31 cellular contexts compared by ENCODE assay signal in genomic region chr12:57527184-57527583, GRCh38. TPM values are rescaled to one million over a fixed set of nuclear protein-coding genes. Genes with fewer than 3 reads are reported as not detected.
DNase-seq lines count a peak whose midpoint lies in the region; ATAC-seq and TF ChIP-seq lines count a peak whose summit lies in the region.
"Had no signal": no experiment of that assay in that cellular context is flagged by ENCODE, and none has a peak within 500 bp of the region (broad histone marks: within the 10 kb centered on the region; RNA-seq: fewer than 3 reads in every experiment).

No MANE protein-coding gene starts in this region.

- H3K4me3 Mint-ChIP-seq in activated CD4-positive, alpha-beta T cell treated with anti-CD3 and anti-CD28 coated beads for 36 hours = no peak overlapping the region
- H3K4me3 Mint-ChIP-seq: dendritic cell treated with granulocyte-macrophage colony-stimulating factor and Interleukin-4, amounts not matched to agents 40 ng/mL and 50 ng/mL, for 4 days; natural killer cell treated with Interleukin-12 subunit alpha and Interleukin-12 subunit beta and Interleukin-15 and Interleukin-18, amount 100 ng/mL, for 72 hours; stimulated activated naive CD8-positive, alpha-beta T cell treated with anti-CD3 and anti-CD28 coated beads, Interleukin-15, Interleukin-2, amounts not matched to agents 100 ng/mL and 50 ng/mL, for 24 hours had no signal

- no peak for DNase-seq in activated CD4-positive, alpha-beta T cell treated with anti-CD3 and anti-CD28 coated beads for 36 hours
- no peak for DNase-seq in activated CD4-positive, alpha-beta T cell treated with anti-CD3 and anti-CD28 coated beads, Interleukin-2, amount 50 U/mL, for 1 hour
- DNase-seq in DND-41 (no peak), adipocyte (ENCODE audit: low read depth) (no peak), trophoblast cell (no peak), HAP-1 (ENCODE audit: low spot score in 2 of 2) (no peak)
- no peak for DNase-seq in activated T-cell treated with anti-CD3 and anti-CD28 coated beads, Interleukin-2, amount 50 U/mL, for 48 hours
- DNase-seq: 8988T; activated CD4-positive, alpha-beta T cell treated with anti-CD3 and anti-CD28 coated beads, Interleukin-2, amount 50 U/mL, for 4 hours; activated gamma-delta T cell; AML-193; anterior cingulate cortex; caudate nucleus; COR-L47; DMS79 treated with DMSO at 0.1 percent for 48 hours; islet precursor cell; NCI-H1105; NCI-H2029; NCI-H526 treated with DMSO at 0.1 percent for 48 hours; right cardiac atrium; RPMI8226; SK-N-SH; stimulated activated CD4-positive, alpha-beta T cell treated with anti-CD3 and anti-CD28 coated beads, Interleukin-4, amount 100 ng/mL, for 4 hours; thyroid gland; WERI-Rb-1 had no signal

- H3K27me3 ChIP-seq in DND-41 (ENCODE audit: insufficient read depth, low read length, poor library complexity) (no peaks in the 10 kb centered on the region), adipocyte (replicated peaks; ENCODE audit: control insufficient read depth, insufficient read depth, low read length) (no peaks in the 10 kb centered on the region), neutrophil (no peaks in the 10 kb centered on the region), trophoblast cell (ENCODE audit: insufficient read depth, low read length) (no peaks in the 10 kb centered on the region), HAP-1 (ENCODE audit: low read depth) (no peaks in the 10 kb centered on the region)
- H3K27me3 ChIP-seq: thyroid gland had no signal

- H3K36me3 Mint-ChIP-seq in activated CD4-positive, alpha-beta T cell treated with anti-CD3 and anti-CD28 coated beads for 36 hours (ENCODE audit: low read depth) = peaks cover 43% of the 10 kb centered on the region

- in situ Hi-C loops in HAP-1 (cut with MboI; ENCODE audit: low sequenced_read_pairs) = no loop called here

- H3K79me2 ChIP-seq in DND-41 (ENCODE audit: insufficient read depth, low read length) = peaks cover 50% of the 10 kb centered on the region
- peaks cover 13% of the 10 kb centered on the region for H3K79me2 ChIP-seq in trophoblast cell (ENCODE audit: control insufficient read depth, insufficient read depth, low read length, poor library complexity)

- peaks cover 24% of the 10 kb centered on the region for H3K4me1 Mint-ChIP-seq in activated CD4-positive, alpha-beta T cell treated with anti-CD3 and anti-CD28 coated beads for 36 hours

- no peaks in the 10 kb centered on the region for H3K9me3 Mint-ChIP-seq in activated CD4-positive, alpha-beta T cell treated with anti-CD3 and anti-CD28 coated beads for 36 hours (ENCODE audit: low read depth)
- H3K9me3 Mint-ChIP-seq: dendritic cell treated with granulocyte-macrophage colony-stimulating factor and Interleukin-4, amounts not matched to agents 40 ng/mL and 50 ng/mL, for 4 days; natural killer cell treated with Interleukin-12 subunit alpha and Interleukin-12 subunit beta and Interleukin-15 and Interleukin-18, amount 100 ng/mL, for 72 hours; stimulated activated naive CD8-positive, alpha-beta T cell treated with anti-CD3 and anti-CD28 coated beads, Interleukin-15, Interleukin-2, amounts not matched to agents 100 ng/mL and 50 ng/mL, for 24 hours had no signal

- H3K9ac ChIP-seq in DND-41 (ENCODE audit: low read depth, low read length) (no peak overlapping the region), adipocyte (ENCODE audit: low read length) (peak overlapping the region; percentile 30), trophoblast cell (ENCODE audit: low read length) (no peak overlapping the region)
- H3K9ac ChIP-seq: parathyroid adenoma, SK-N-SH had no signal

- H3K79me1 ChIP-seq in trophoblast cell (ENCODE audit: low read length) = peaks cover 12% of the 10 kb centered on the region

- H2BK120ac ChIP-seq in trophoblast cell (ENCODE audit: insufficient read depth, low read length, poor library complexity) = no peak overlapping the region

- H2AK5ac ChIP-seq in trophoblast cell (ENCODE audit: low read length) = no peak overlapping the region

- H3K36me3 ChIP-seq in DND-41 (ENCODE audit: insufficient read depth, low read length) (peaks cover 85% of the 10 kb centered on the region), adipocyte (ENCODE audit: control insufficient read depth, insufficient read depth, low read length, severe bottlenecking) (peaks cover 78% of the 10 kb centered on the region), neutrophil (peaks cover 82% of the 10 kb centered on the region), trophoblast cell (ENCODE audit: control insufficient read depth in 1 of 2, insufficient read depth in 2 of 2, low read length in 2 of 2) (peaks cover 67 to 77% of the 10 kb centered on the region in 2 experiments), HAP-1 (replicated peaks) (peaks cover 72% of the 10 kb centered on the region)

- no CpG with 5 or more reads among the region's 5 CpGs for WGBS in trophoblast cell (ENCODE audit: extremely low coverage, insufficient coverage, insufficient read length)

- H4K12ac ChIP-seq in trophoblast cell (ENCODE audit: low read depth, low read length) = no peak overlapping the region

- H2AFZ ChIP-seq in DND-41 (ENCODE audit: low read depth, low read length) (no peak overlapping the region), trophoblast cell (ENCODE audit: insufficient read depth, low read length, poor library complexity) (no peak overlapping the region)
- H2AFZ ChIP-seq: parathyroid adenoma had no signal

- H3K23ac ChIP-seq in trophoblast cell (ENCODE audit: low read length) = no peak overlapping the region

- no peak overlapping the region for H3K27ac ChIP-seq in DND-41 (ENCODE audit: low read length)
- H3K27ac ChIP-seq in neutrophil = peak overlapping the region; percentile 100
- no peak overlapping the region for H3K27ac ChIP-seq in trophoblast cell (ENCODE audit: low read depth, low read length)
- H3K27ac ChIP-seq: HL-60, parathyroid adenoma, thyroid gland, WERI-Rb-1 had no signal

- H3K27me3 Mint-ChIP-seq in activated CD4-positive, alpha-beta T cell treated with anti-CD3 and anti-CD28 coated beads for 36 hours = no peaks in the 10 kb centered on the region
- H3K27me3 Mint-ChIP-seq: dendritic cell treated with granulocyte-macrophage colony-stimulating factor and Interleukin-4, amounts not matched to agents 40 ng/mL and 50 ng/mL, for 4 days; natural killer cell treated with Interleukin-12 subunit alpha and Interleukin-12 subunit beta and Interleukin-15 and Interleukin-18, amount 100 ng/mL, for 72 hours; stimulated activated naive CD8-positive, alpha-beta T cell treated with anti-CD3 and anti-CD28 coated beads, Interleukin-15, Interleukin-2, amounts not matched to agents 100 ng/mL and 50 ng/mL, for 24 hours had no signal

- CTCF ChIA-PET in activated CD4-positive, alpha-beta T cell treated with anti-CD3 and anti-CD28 coated beads for 36 hours (lab: Charles Lee) = no interaction called here

- no peak overlapping the region for H4K8ac ChIP-seq in trophoblast cell (ENCODE audit: low read depth, low read length)

- ATAC-seq in activated CD4-positive, alpha-beta T cell treated with anti-CD3 and anti-CD28 coated beads for 36 hours = no peak
- no peak for ATAC-seq in DND-41 (ENCODE audit: insufficient read depth, low read depth)
- ATAC-seq: natural killer cell treated with Interleukin-12 subunit alpha and Interleukin-12 subunit beta and Interleukin-15 and Interleukin-18, amount 100 ng/mL, for 72 hours; right cardiac atrium had no signal

- intact Hi-C loops in activated CD4-positive, alpha-beta T cell treated with anti-CD3 and anti-CD28 coated beads for 36 hours (cut with DNase I, micrococcal nuclease) = no loop called here

- no peak overlapping the region for H2BK5ac ChIP-seq in trophoblast cell (ENCODE audit: low read depth, low read length, poor library complexity)

- H3K4me2 ChIP-seq in DND-41 (ENCODE audit: insufficient read depth, low read length) (peak overlapping the region; percentile 15; the same call in 1 of the 2 replicates), trophoblast cell (ENCODE audit: low read length) (no peak overlapping the region)
- H3K4me2 ChIP-seq: SK-N-SH had no signal

- H4K91ac ChIP-seq in trophoblast cell (ENCODE audit: low read depth, low read length) = no peak overlapping the region

- TF ChIP-seq CTCF in DND-41 (IDR thresholded peaks at IDR 0.05; ENCODE audit: borderline replicate concordance, extremely low read depth, low read length, poor library complexity, severe bottlenecking) (no peak), neutrophil (IDR thresholded peaks at IDR 0.05) (no peak)

- H3K4me1 ChIP-seq in DND-41 (ENCODE audit: insufficient read depth, low read length) = peaks cover 39% of the 10 kb centered on the region
- H3K4me1 ChIP-seq in adipocyte (ENCODE audit: control insufficient read depth, insufficient read depth, low read length) = peaks cover 34% of the 10 kb centered on the region
- peaks cover 22 to 29% of the 10 kb centered on the region in 2 experiments for H3K4me1 ChIP-seq in neutrophil (ENCODE audit: control insufficient read depth in 1 of 2, insufficient read depth in 1 of 2, low read depth in 1 of 2, low read length in 1 of 2)
- H3K4me1 ChIP-seq in trophoblast cell (ENCODE audit: control insufficient read depth in 1 of 2, insufficient read depth in 2 of 2, low read length in 2 of 2) = peaks cover 10 to 19% of the 10 kb centered on the region in 2 experiments
- H3K4me1 ChIP-seq in HAP-1 = peaks cover 15% of the 10 kb centered on the region

- no peak overlapping the region for H2BK12ac ChIP-seq in trophoblast cell (ENCODE audit: low read length)

- peaks cover 33% of the 10 kb centered on the region for H4K20me1 ChIP-seq in DND-41 (ENCODE audit: insufficient read depth, low read length)

- H3K4me3 ChIP-seq in DND-41 (ENCODE audit: low read depth in 1 of 2, low read length in 2 of 2) (no peak overlapping the region), adipocyte (ENCODE audit: low read length) (no peak overlapping the region), neutrophil (ENCODE audit: low read depth in 1 of 2, low read length in 1 of 2) (no peak overlapping the region), trophoblast cell (ENCODE audit: low read depth, low read length) (no peak overlapping the region), HAP-1 (no peak overlapping the region)
- H3K4me3 ChIP-seq: thyroid gland had no signal

- H3K18ac ChIP-seq in trophoblast cell (ENCODE audit: low read length) = no peak overlapping the region

- POLR2A ChIA-PET in activated CD4-positive, alpha-beta T cell treated with anti-CD3 and anti-CD28 coated beads for 36 hours (lab: Charles Lee) = no interaction called here

- no peak overlapping the region for H3K4ac ChIP-seq in trophoblast cell (ENCODE audit: low read depth, low read length)

- no peaks in the 10 kb centered on the region for H3K9me3 ChIP-seq in DND-41 (ENCODE audit: insufficient read depth, low read length, severe bottlenecking)
- no peaks in the 10 kb centered on the region for H3K9me3 ChIP-seq in adipocyte (ENCODE audit: control insufficient read depth, low read length)
- no peaks in the 10 kb centered on the region for H3K9me3 ChIP-seq in neutrophil
- no peaks in the 10 kb centered on the region for H3K9me3 ChIP-seq in trophoblast cell (ENCODE audit: insufficient read depth, low read depth, low read length)
- H3K9me3 ChIP-seq in HAP-1 = no peaks in the 10 kb centered on the region
- H3K9me3 ChIP-seq: SK-N-SH, thyroid gland had no signal

- H3K14ac ChIP-seq in trophoblast cell (ENCODE audit: low read length) = no peak overlapping the region

- H3K27ac Mint-ChIP-seq in activated CD4-positive, alpha-beta T cell treated with anti-CD3 and anti-CD28 coated beads for 36 hours = peak overlapping the region; percentile 47
- H3K27ac Mint-ChIP-seq: dendritic cell treated with granulocyte-macrophage colony-stimulating factor and Interleukin-4, amounts not matched to agents 40 ng/mL and 50 ng/mL, for 4 days had no signal

RNA-seq across cellular contexts. Expression of gene MBD6, which starts 4.6 kb away (rescaled TPM):
- 10 to 100 TPM; 31.3 to 43.6 TPM for total RNA-seq in activated CD4-positive, alpha-beta T cell treated with anti-CD3 and anti-CD28 coated beads for 36 hours
- polyA plus RNA-seq in trophoblast cell (2013) = 54.4 TPM in 2 replicates

RNA-seq across cellular contexts. Expression of gene DDIT3, which starts 6.9 kb away (rescaled TPM):
- total RNA-seq in activated CD4-positive, alpha-beta T cell treated with anti-CD3 and anti-CD28 coated beads for 36 hours = 10 to 100 TPM; 31.2 to 32.2 TPM
- 106 and 110 TPM in 2 replicates for polyA plus RNA-seq in trophoblast cell (2013)

RNA-seq across cellular contexts. Expression of gene DCTN2, which starts 19.8 kb away (rescaled TPM):
- 10 to 100 TPM; 69.7 to 81.2 TPM for total RNA-seq in activated CD4-positive, alpha-beta T cell treated with anti-CD3 and anti-CD28 coated beads for 36 hours
- polyA plus RNA-seq in trophoblast cell (2013) = 118 and 119 TPM in 2 replicates

RNA-seq across cellular contexts. Expression of gene KIF5A, which starts 22.7 kb away (rescaled TPM):
- 1 to 10 TPM; 1.3 to 1.4 TPM for total RNA-seq in activated CD4-positive, alpha-beta T cell treated with anti-CD3 and anti-CD28 coated beads for 36 hours
- polyA plus RNA-seq in trophoblast cell (2013) = 0.21 TPM in 2 replicates

RNA-seq across cellular contexts. Expression of gene MARS1, which starts 39.3 kb away (rescaled TPM):
- total RNA-seq in activated CD4-positive, alpha-beta T cell treated with anti-CD3 and anti-CD28 coated beads for 36 hours = 100 to 1,000 TPM; 389 to 583 TPM
- polyA plus RNA-seq in trophoblast cell (2013) = 418 and 476 TPM in 2 replicates
